Comparison of ENCODE assay signal across 26 cellular contexts in the genomic region with DNA sequence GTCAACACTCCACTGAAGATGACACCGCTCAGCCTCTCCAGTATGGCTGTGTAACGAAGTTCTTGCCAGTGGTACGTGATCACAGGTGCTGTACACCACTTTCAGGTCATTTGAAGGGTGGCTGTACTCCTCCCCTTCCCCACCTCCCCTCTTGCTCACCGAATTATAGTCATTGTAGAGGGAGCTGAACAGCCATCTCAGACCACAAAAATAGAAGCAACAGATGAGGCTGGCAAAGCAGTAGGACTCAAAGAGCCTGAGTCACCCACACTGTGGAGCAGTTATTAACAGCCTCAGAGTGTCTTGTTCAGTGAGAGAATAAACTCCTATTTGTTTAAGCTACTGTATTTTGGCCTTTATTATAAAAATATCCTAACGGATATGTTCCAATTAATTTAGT.
DNase-seq lines count a peak whose midpoint lies in the region; ATAC-seq, FAIRE-seq and TF ChIP-seq lines count a peak whose summit lies in the region.
"Had no signal": no experiment of that assay in that cellular context is flagged by ENCODE, and none has a peak within 500 bp of the region (broad histone marks: within the 10 kb centered on the region; RNA-seq: fewer than 3 reads in every experiment).

No MANE protein-coding gene starts in this region.

- H3K79me2 ChIP-seq in H1 (ENCODE audit: control insufficient read depth in 1 of 2, insufficient read depth in 2 of 2, low read length in 2 of 2), result no peaks in the 10 kb centered on the region
- H3K79me2 ChIP-seq: parathyroid adenoma had no signal

- H2BK15ac ChIP-seq in H1 (ENCODE audit: low read length), result no peak overlapping the region

- peaks cover 0 to 1% (median 0%) of the 10 kb centered on the region in 4 experiments; a peak in 1 of 7 replicates for H3K27me3 ChIP-seq in H1 (replicated peaks in 1 of 4; ENCODE audit: control insufficient read depth in 3 of 4, extremely low read depth in 1 of 4, insufficient read depth in 3 of 4, low read length in 3 of 4)
- no peaks in the 10 kb centered on the region for H3K27me3 ChIP-seq in colonic mucosa
- H3K27me3 ChIP-seq: gastrocnemius medialis, sigmoid colon had no signal

- no peak for TF ChIP-seq POLR2A in H1 (IDR thresholded peaks at IDR 0.05; ENCODE audit: control extremely low read depth in 1 of 2, low read depth in 2 of 2, low read length in 2 of 2)

- no peak overlapping the region for H2BK20ac ChIP-seq in H1 (ENCODE audit: low read length)

- H3K4me3 ChIP-seq in H1 (ENCODE audit: extremely low read depth in 1 of 4, insufficient read depth in 2 of 4, low read depth in 3 of 4, low read length in 4 of 4) (no peak overlapping the region), colonic mucosa (no peak overlapping the region)
- H3K4me3 ChIP-seq: gastrocnemius medialis, PC-9, sigmoid colon had no signal

- H3K27ac Mint-ChIP-seq in nephron progenitor cell, result peak overlapping the region; percentile 78
- H3K27ac Mint-ChIP-seq: B cell, IgD-negative memory B cell, natural killer cell, T-helper 17 cell, WTC11 had no signal

- no peaks in the 10 kb centered on the region for H4K20me1 ChIP-seq in H1 (replicated peaks in 1 of 2; ENCODE audit: control insufficient read depth in 1 of 2, insufficient read depth in 2 of 2, low read length in 2 of 2)

- intact Hi-C loops in colonic mucosa (cut with DNase I), result no loop called here

- H3K36me3 ChIP-seq in KOPT-K1 (ENCODE audit: insufficient read depth, low read length) (no peaks in the 10 kb centered on the region), H1 (ENCODE audit: control insufficient read depth in 2 of 4, insufficient read depth in 4 of 4, low read length in 3 of 4) (no peaks in the 10 kb centered on the region), colonic mucosa (no peaks in the 10 kb centered on the region)
- H3K36me3 ChIP-seq: gastrocnemius medialis, sigmoid colon had no signal

- TF ChIP-seq EP300 in H1 (IDR thresholded peaks at IDR 0.05; ENCODE audit: borderline replicate concordance in 1 of 2, low read depth in 2 of 2, low read length in 2 of 2), result no peak

- H2AK5ac ChIP-seq in H1 (ENCODE audit: low read depth, low read length), result peak overlapping the region; percentile 17; the same call in 1 of the 2 replicates

- H3K4me3 Mint-ChIP-seq in nephron progenitor cell, result no peak overlapping the region
- H3K4me3 Mint-ChIP-seq: B cell, IgD-negative memory B cell, natural killer cell, T-helper 17 cell, WTC11 had no signal

- no peak overlapping the region for H3K18ac ChIP-seq in H1 (ENCODE audit: extremely low read depth, low read length)

- no peak for FAIRE-seq in H1 (lab: Jason Lieb, UNC)
- no peak for FAIRE-seq in urothelium cell line (lab: Jason Lieb, UNC)
- FAIRE-seq: GM18507 had no signal

- no peak overlapping the region for H2AFZ ChIP-seq in H1 (ENCODE audit: low read length)
- H2AFZ ChIP-seq: parathyroid adenoma, PC-9 had no signal

- H3K9ac ChIP-seq in H1 (replicated peaks in 1 of 4; ENCODE audit: extremely low read depth in 1 of 4, low read depth in 3 of 4, low read length in 3 of 4) (no peak overlapping the region), colonic mucosa (ENCODE audit: low read depth in 2 of 2, low read length in 2 of 2) (no peak overlapping the region)
- H3K9ac ChIP-seq: parathyroid adenoma had no signal

- ATAC-seq in HG03354 (IDR thresholded peaks at IDR 0.05; ENCODE audit: poor library complexity, severe bottlenecking, unreplicated experiment), result no peak
- no peak for ATAC-seq in GM21717 (IDR thresholded peaks at IDR 0.05; ENCODE audit: unreplicated experiment)
- ATAC-seq: natural killer cell, T-helper 17 cell, WTC11 had no signal

- no peak for TF ChIP-seq RAD21 in H1 (IDR thresholded peaks at IDR 0.05 in 1 of 2, conservative IDR thresholded peaks at IDR 0.05 in 1 of 2; ENCODE audit: low read depth in 2 of 2, low read length in 2 of 2)

- H3K36me3 Mint-ChIP-seq in nephron progenitor cell (ENCODE audit: low read depth), result peaks cover 7% of the 10 kb centered on the region
- H3K36me3 Mint-ChIP-seq: IgD-negative memory B cell, natural killer cell, WTC11 had no signal

- H3K79me1 ChIP-seq in H1 (ENCODE audit: low read depth, low read length), result no peaks in the 10 kb centered on the region

- H2BK120ac ChIP-seq in H1 (replicated peaks; ENCODE audit: low read depth, low read length), result no peak overlapping the region

- H3K4me1 ChIP-seq in H1 (replicated peaks in 1 of 4; ENCODE audit: control insufficient read depth in 3 of 4, insufficient read depth in 4 of 4, low read length in 3 of 4), result no peaks in the 10 kb centered on the region
- no peaks in the 10 kb centered on the region for H3K4me1 ChIP-seq in colonic mucosa
- H3K4me1 ChIP-seq: gastrocnemius medialis, parathyroid adenoma, sigmoid colon had no signal

- no peak for TF ChIP-seq CTCF in H1 (IDR thresholded peaks at IDR 0.05; ENCODE audit: control extremely low read depth in 1 of 3, insufficient read depth in 1 of 3, low read depth in 1 of 3, low read length in 3 of 3)
- TF ChIP-seq CTCF in nephron progenitor cell (IDR thresholded peaks at IDR 0.05), result no peak
- TF ChIP-seq CTCF in colonic mucosa (IDR thresholded peaks at IDR 0.05), result no peak

- CTCF ChIA-PET in H1 (lab: Charles Lee; ENCODE audit: partially characterized antibody), result interaction anchor here (0.6 to 2.7 kb wide), 5 partner anchors 10 to 292 kb away, joined by 3 to 14 read pairs (median 3); no protein-coding TSS in a partner anchor

- H3K9me3 ChIP-seq in KOPT-K1 (ENCODE audit: insufficient read depth, low read length, poor library complexity, severe bottlenecking), result no peaks in the 10 kb centered on the region
- no peaks in the 10 kb centered on the region for H3K9me3 ChIP-seq in H1 (ENCODE audit: insufficient read depth in 2 of 2, low read depth in 1 of 2, low read length in 1 of 2)
- no peaks in the 10 kb centered on the region for H3K9me3 ChIP-seq in colonic mucosa
- H3K9me3 ChIP-seq: gastrocnemius medialis, sigmoid colon had no signal

- no peak overlapping the region for H2BK5ac ChIP-seq in H1 (ENCODE audit: low read depth, low read length)

- H3K27ac ChIP-seq in KOPT-K1 (ENCODE audit: low read depth, low read length, poor library complexity, severe bottlenecking) (peak overlapping the region; percentile 32), H1 (ENCODE audit: low read depth, low read length) (no peak overlapping the region), colonic mucosa (no peak overlapping the region)
- H3K27ac ChIP-seq: gastrocnemius medialis, HL-60, parathyroid adenoma, PC-9, sigmoid colon had no signal

- H3K23me2 ChIP-seq in H1 (ENCODE audit: low read depth, low read length), result no peaks in the 10 kb centered on the region

- POLR2A ChIA-PET in H1 (lab: Charles Lee; ENCODE audit: partially characterized antibody), result interaction anchor here (0.8 to 0.9 kb wide), 2 partner anchors 9 to 695 kb away, joined by 3 read pairs; no protein-coding TSS in a partner anchor

- H3K4ac ChIP-seq in H1 (replicated peaks; ENCODE audit: insufficient read length, low read depth, low read length), result no peak overlapping the region

- H3K14ac ChIP-seq in H1 (ENCODE audit: insufficient read length), result no peak overlapping the region

- no peak overlapping the region for H4K8ac ChIP-seq in H1 (ENCODE audit: extremely low read depth, insufficient read depth, low read length)

- no peak overlapping the region for H3K4me2 ChIP-seq in H1 (ENCODE audit: insufficient read depth in 1 of 2, low read depth in 2 of 2, low read length in 2 of 2)
- H3K4me2 ChIP-seq: PC-9 had no signal

- H3K23ac ChIP-seq in H1 (ENCODE audit: insufficient read length), result no peak overlapping the region

- DNase-seq in Daoy (ENCODE audit: low read depth), result peak; percentile 13
- DNase-seq in H1 (ENCODE audit: low read depth in 1 of 2, low spot score in 2 of 2), result no peak
- no peak for DNase-seq in nephron progenitor cell
- DNase-seq in colonic mucosa, result no peak
- no peak for DNase-seq in urothelium cell line (ENCODE audit: low spot score)
- DNase-seq: activated CD4-positive, alpha-beta T cell treated with anti-CD3 and anti-CD28 coated beads, Interleukin-2, amount 50 U/mL, for 4 hours; activated gamma-delta T cell; gastrocnemius medialis; kidney glomerular epithelial cell; mesendoderm; natural killer cell; NCI-H187 treated with DMSO at 0.1 percent for 48 hours; NCI-H2227 treated with DMSO at 0.1 percent for 48 hours; PC-9; SIG-M5; sigmoid colon; T-helper 17 cell had no signal

- H3K9me3 Mint-ChIP-seq in nephron progenitor cell, result no peaks in the 10 kb centered on the region
- H3K9me3 Mint-ChIP-seq: IgD-negative memory B cell, WTC11 had no signal

- peaks cover 88% of the 10 kb centered on the region for H3K4me1 Mint-ChIP-seq in nephron progenitor cell
- H3K4me1 Mint-ChIP-seq: B cell, IgD-negative memory B cell, natural killer cell had no signal

- no peak overlapping the region for H4K91ac ChIP-seq in H1 (replicated peaks; ENCODE audit: insufficient read length, low read length)

- H3K27me3 Mint-ChIP-seq in nephron progenitor cell (ENCODE audit: low read depth, poor library complexity), result peaks cover 6% of the 10 kb centered on the region
- H3K27me3 Mint-ChIP-seq: IgD-negative memory B cell had no signal

- no peak overlapping the region for H2BK12ac ChIP-seq in H1 (ENCODE audit: low read depth, low read length)

- no peak overlapping the region for H3K56ac ChIP-seq in H1 (replicated peaks; ENCODE audit: insufficient read length, low read depth, low read length)

- no peak overlapping the region for H4K5ac ChIP-seq in H1 (ENCODE audit: insufficient read length, low read depth, low read length)

- WGBS in H1 (ENCODE audit: extremely low coverage in 1 of 2, insufficient coverage in 1 of 2, insufficient read length in 1 of 2, insufficient replicate concordance in 2 of 2, low coverage in 1 of 2, low lambda C conversion rate in 2 of 2, missing lambda C conversion rate in 1 of 2), 2 experiments, result 89% methylated on average over 4 of the region's 5 CpGs; no CpG with 5 or more reads in 1 of the 2 experiments

TF ChIP-seq in H1, 55 proteins besides CTCF, POLR2A, EP300 and RAD21 (continues in another document):
- TF ChIP-seq RBBP5 (IDR thresholded peaks at IDR 0.05; ENCODE audit: borderline replicate concordance, low read depth, low read length), result no peak
- no peak for TF ChIP-seq SIN3A (conservative IDR thresholded peaks at IDR 0.05 in 1 of 2, IDR thresholded peaks at IDR 0.05 in 1 of 2; ENCODE audit: low read depth in 1 of 2, low read length in 2 of 2)
- no peak for TF ChIP-seq CEBPB (IDR thresholded peaks at IDR 0.05; ENCODE audit: low read depth, low read length)
- TF ChIP-seq FOSL1 (IDR thresholded peaks at IDR 0.05; ENCODE audit: insufficient read depth, low read depth, low read length), result no peak
- no peak for TF ChIP-seq SIRT6 (IDR thresholded peaks at IDR 0.05; ENCODE audit: low read length)
- no peak for TF ChIP-seq CBX8 (IDR thresholded peaks at IDR 0.05; ENCODE audit: borderline replicate concordance, low read depth, low read length)
- no peak for TF ChIP-seq HDAC2 (IDR thresholded peaks at IDR 0.05; ENCODE audit: borderline replicate concordance in 1 of 2, low read depth in 2 of 2, low read length in 2 of 2)
- TF ChIP-seq E2F6 (IDR thresholded peaks at IDR 0.05), result no peak
